ENCODE assay signal across 34 cellular contexts in the genomic region with DNA sequence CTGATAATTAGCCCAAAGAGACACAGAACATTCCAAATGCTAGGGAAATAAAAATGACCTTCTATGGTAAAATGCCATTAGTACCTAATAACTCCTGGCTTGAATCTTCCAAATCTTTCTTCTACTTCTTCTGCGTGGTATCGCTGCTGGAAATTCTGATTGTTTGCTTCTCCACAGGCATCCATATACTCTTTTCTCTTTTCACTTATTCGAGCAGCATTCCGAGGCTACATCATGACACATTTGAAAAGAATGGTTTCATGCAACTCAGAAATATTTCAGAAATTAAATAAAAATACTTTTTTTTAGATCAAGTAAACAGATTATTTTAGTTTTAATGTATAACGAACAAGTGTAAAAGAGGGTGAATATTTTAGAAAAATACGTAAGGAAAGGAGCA.
"Had no signal": no experiment of that assay in that cellular context is flagged by ENCODE, and none has a peak within 500 bp of the region (broad histone marks: within the 10 kb centered on the region; RNA-seq: fewer than 3 reads in every experiment).

No MANE protein-coding gene starts in this region.

- H3K4me1 ChIP-seq: adrenal gland, SJSA1 had no signal

- H3K4me3 Mint-ChIP-seq: activated B cell treated with CpG ODN at 0.5 μM for 24 hours; activated CD4-positive, alpha-beta memory T cell treated with anti-CD3 and anti-CD28 coated beads, Interleukin-2, amount 10 ng/mL, durations not matched to agents 7 days and 5 days; activated CD8-positive, alpha-beta memory T cell treated with anti-CD3 and anti-CD28 coated beads, Interleukin-2, amount 10 ng/mL, durations not matched to agents 7 days and 5 days; activated naive CD4-positive, alpha-beta T cell treated with anti-CD3 and anti-CD28 coated beads, Interleukin-2, amount 10 ng/mL, durations not matched to agents 7 days and 5 days; activated naive CD8-positive, alpha-beta T cell treated with anti-CD3 and anti-CD28 coated beads for 36 hours; central memory CD8-positive, alpha-beta T cell had no signal

- H3K4me3 ChIP-seq: adrenal gland, cardiac muscle cell, SJSA1 had no signal

- H3K27ac ChIP-seq: adrenal gland, cardiac muscle cell, SJSA1, VCaP had no signal

- H3K27me3 Mint-ChIP-seq: activated B cell treated with CpG ODN at 0.5 μM for 24 hours; activated CD4-positive, alpha-beta memory T cell treated with anti-CD3 and anti-CD28 coated beads, Interleukin-2, amount 10 ng/mL, durations not matched to agents 7 days and 5 days; activated CD8-positive, alpha-beta memory T cell treated with anti-CD3 and anti-CD28 coated beads, Interleukin-2, amount 10 ng/mL, durations not matched to agents 7 days and 5 days; activated naive CD4-positive, alpha-beta T cell treated with anti-CD3 and anti-CD28 coated beads, Interleukin-2, amount 10 ng/mL, durations not matched to agents 7 days and 5 days; activated naive CD8-positive, alpha-beta T cell treated with anti-CD3 and anti-CD28 coated beads for 36 hours; central memory CD8-positive, alpha-beta T cell had no signal

- H3K4me1 Mint-ChIP-seq: activated B cell treated with CpG ODN at 0.5 μM for 24 hours; activated naive CD4-positive, alpha-beta T cell treated with anti-CD3 and anti-CD28 coated beads, Interleukin-2, amount 10 ng/mL, durations not matched to agents 7 days and 5 days had no signal

- H3K27me3 ChIP-seq: adrenal gland, cardiac muscle cell, SJSA1 had no signal

- H3K9me3 ChIP-seq: adrenal gland, SJSA1 had no signal

- DNase-seq: activated B cell treated with CpG ODN at 0.5 μM for 24 hours; activated CD4-positive, alpha-beta memory T cell treated with anti-CD3 and anti-CD28 coated beads, Interleukin-2, amount 10 ng/mL, durations not matched to agents 7 days and 5 days; activated CD4-positive, alpha-beta T cell treated with anti-CD3 and anti-CD28 coated beads for 4 hours; activated CD4-positive, alpha-beta T cell treated with anti-CD3 and anti-CD28 coated beads, Interleukin-2, amount 50 U/mL, for 1 hour; activated CD4-positive, CD25-positive, alpha-beta regulatory T cell treated with anti-CD3 and anti-CD28 coated beads, Interleukin-2, amount 50 U/mL, for 72 hours; activated CD8-positive, alpha-beta memory T cell treated with anti-CD3 and anti-CD28 coated beads for 24 hours; activated CD8-positive, alpha-beta memory T cell treated with anti-CD3 and anti-CD28 coated beads, Interleukin-2, amount 50 U/mL, for 48 hours; activated effector memory CD4-positive, alpha-beta T cell treated with Interleukin-2 at 50 U/mL for 16 hours; activated naive CD4-positive, alpha-beta T cell treated with anti-CD3 and anti-CD28 coated beads, Interleukin-2, amount 10 ng/mL, durations not matched to agents 7 days and 5 days; activated naive CD8-positive, alpha-beta T cell treated with anti-CD3 and anti-CD28 coated beads for 36 hours; activated T-cell treated with anti-CD3 and anti-CD28 coated beads, Interleukin-2, amount 50 U/mL, for 48 hours; anterior cingulate cortex; Kasumi-1; KG1; MM.1S; MV-4-11; NCI-H1092; NCI-H1436 treated with DMSO at 0.1 percent for 48 hours; NCI-H187; NCI-H2029 treated with DMSO at 0.1 percent for 48 hours; NCI-H226; NCI-H446 treated with DMSO at 0.1 percent for 48 hours; NCI-H524 treated with DMSO at 0.1 percent for 48 hours; SHP77 treated with DMSO at 0.1 percent for 48 hours; SW 1271; T-helper 1 cell; T-helper 2 cell; T-helper 9 cell had no signal

- H3K9me3 Mint-ChIP-seq: activated B cell treated with CpG ODN at 0.5 μM for 24 hours; activated CD4-positive, alpha-beta memory T cell treated with anti-CD3 and anti-CD28 coated beads, Interleukin-2, amount 10 ng/mL, durations not matched to agents 7 days and 5 days; activated naive CD4-positive, alpha-beta T cell treated with anti-CD3 and anti-CD28 coated beads, Interleukin-2, amount 10 ng/mL, durations not matched to agents 7 days and 5 days; activated naive CD8-positive, alpha-beta T cell treated with anti-CD3 and anti-CD28 coated beads for 36 hours; central memory CD8-positive, alpha-beta T cell had no signal

- H3K27ac Mint-ChIP-seq: activated B cell treated with CpG ODN at 0.5 μM for 24 hours; activated CD4-positive, alpha-beta memory T cell treated with anti-CD3 and anti-CD28 coated beads, Interleukin-2, amount 10 ng/mL, durations not matched to agents 7 days and 5 days; activated CD8-positive, alpha-beta memory T cell treated with anti-CD3 and anti-CD28 coated beads, Interleukin-2, amount 10 ng/mL, durations not matched to agents 7 days and 5 days; activated naive CD8-positive, alpha-beta T cell treated with anti-CD3 and anti-CD28 coated beads for 36 hours had no signal
